30 cellular contexts compared by ENCODE assay signal in genomic region chr10:110176626-110177025, GRCh38. TPM values are rescaled to one million over a fixed set of nuclear protein-coding genes. Genes with fewer than 3 reads are reported as not detected.
DNase-seq lines count a peak whose midpoint lies in the region; ATAC-seq and TF ChIP-seq lines count a peak whose summit lies in the region.
"Had no signal": no experiment of that assay in that cellular context is flagged by ENCODE, and none has a peak within 500 bp of the region (broad histone marks: within the 10 kb centered on the region; RNA-seq: fewer than 3 reads in every experiment).

No MANE protein-coding gene starts in this region.

- no peak for TF ChIP-seq CTCF in WTC11 (IDR thresholded peaks at IDR 0.05)
- no peak for TF ChIP-seq CTCF in spleen (IDR thresholded peaks at IDR 0.05 in 8 of 11, conservative IDR thresholded peaks at IDR 0.05 in 3 of 11)

- H3K27ac Mint-ChIP-seq in WTC11, result no peak overlapping the region
- H3K27ac Mint-ChIP-seq: activated CD4-positive, alpha-beta T cell treated with anti-CD3 and anti-CD28 coated beads, Interleukin-2, amount 10 ng/mL, durations not matched to agents 7 days and 5 days; activated T-cell treated with anti-CD3 and anti-CD28 coated beads, Interleukin-2, amount 50 U/mL, for 72 hours had no signal

- ATAC-seq in Right ventricle myocardium superior (ENCODE audit: poor library complexity) (peak; percentile 56), Right ventricle myocardium inferior (no peak), WTC11 (peak; percentile 20; the same call in 1 of the 2 replicates), left ventricle myocardium superior (peak; percentile 59), HG03175 (IDR thresholded peaks at IDR 0.05; ENCODE audit: unreplicated experiment) (no peak), GM21447 (IDR thresholded peaks at IDR 0.05; ENCODE audit: unreplicated experiment) (no peak)
- ATAC-seq: activated T-cell treated with anti-CD3 and anti-CD28 coated beads, Interleukin-2, amount 50 U/mL, for 72 hours; left lung had no signal

- no peak for TF ChIP-seq POLR2A in spleen (IDR thresholded peaks at IDR 0.05)

- no peak overlapping the region for H3K4me3 ChIP-seq in spleen
- H3K4me3 ChIP-seq: adrenal gland, left lung, PC-9, transverse colon had no signal

- intact Hi-C loops in Right ventricle myocardium superior (cut with DNase I) (no loop called here), Right ventricle myocardium inferior (cut with DNase I) (no loop called here), left ventricle myocardium superior (cut with micrococcal nuclease) (no loop called here), spleen (cut with DNase I; ENCODE audit: low total_unique reads) (no loop called here)

- 44 to 53% (median 45%) methylated on average over 7 of the region's 7 CpGs for WGBS in spleen, 5 donors

- DNase-seq in Right ventricle myocardium superior (no peak), Right ventricle myocardium inferior (ENCODE audit: missing footprints) (no peak), WTC11 (ENCODE audit: low spot score) (no peak), left ventricle myocardium superior (no peak), spleen (peak; percentile 37)
- DNase-seq in activated CD4-positive, CD25-positive, alpha-beta regulatory T cell treated with anti-CD3 and anti-CD28 coated beads, Interleukin-2, amount 50 U/mL, for 72 hours, result no peak
- DNase-seq: activated CD4-positive, alpha-beta T cell treated with anti-CD3 and anti-CD28 coated beads, Interleukin-2, amount 10 ng/mL, durations not matched to agents 7 days and 5 days; activated naive CD4-positive, alpha-beta T cell; activated T-cell treated with anti-CD3 and anti-CD28 coated beads, Interleukin-2, amount 50 U/mL, for 72 hours; adrenal gland; BE2C; brain microvascular endothelial cell; Caco-2; DMS79; effector memory CD4-positive, alpha-beta T cell; GF-D8; NCI-H1048; NCI-H187 treated with DMSO at 0.1 percent for 48 hours; NCI-H524 treated with DMSO at 0.1 percent for 48 hours; NK-92 treated with Interleukin-12 subunit alpha and Interleukin-12 subunit beta, amount 100 ng/mL, for 24 hours; PC-9; SHP77 treated with DMSO at 0.1 percent for 48 hours; small intestine; SW 1271; T-helper 9 cell; transverse colon had no signal

- peaks cover 31% of the 10 kb centered on the region for H3K4me1 Mint-ChIP-seq in WTC11

- no peaks in the 10 kb centered on the region for H3K9me3 ChIP-seq in spleen
- H3K9me3 ChIP-seq: adrenal gland, BE2C, Caco-2, left lung, transverse colon had no signal

- no peak overlapping the region for H3K27ac ChIP-seq in spleen
- H3K27ac ChIP-seq: adrenal gland, brain microvascular endothelial cell, PC-9, transverse colon, VCaP had no signal

- CTCF ChIA-PET in WTC11 (lab: Charles Lee), result interaction anchor here (0.7 to 1.6 kb wide), 11 partner anchors 11 to 292 kb away, joined by 3 to 7 read pairs (median 3); no protein-coding TSS in a partner anchor

- peaks cover 0 to 10% (median 9%) of the 10 kb centered on the region in 6 donors for H3K4me1 ChIP-seq in spleen
- H3K4me1 ChIP-seq: adrenal gland, BE2C, transverse colon had no signal

- no peaks in the 10 kb centered on the region; the same call in 1 of the 2 replicates for H3K36me3 Mint-ChIP-seq in WTC11

- peak overlapping the region; percentile 41 for H3K4me3 Mint-ChIP-seq in WTC11
- H3K4me3 Mint-ChIP-seq: activated CD4-positive, alpha-beta T cell treated with anti-CD3 and anti-CD28 coated beads, Interleukin-2, amount 10 ng/mL, durations not matched to agents 7 days and 5 days; activated T-cell treated with anti-CD3 and anti-CD28 coated beads, Interleukin-2, amount 50 U/mL, for 72 hours had no signal

- POLR2A ChIA-PET in WTC11 (lab: Charles Lee), result interaction anchor here (0.7 kb wide), 1 partner anchor 132 kb away, joined by 3 read pairs; no protein-coding TSS in a partner anchor

- H3K27me3 ChIP-seq in spleen (replicated peaks in 1 of 7), result peaks cover 0 to 85% (median 8%) of the 10 kb centered on the region in 7 donors
- H3K27me3 ChIP-seq: BE2C, brain microvascular endothelial cell had no signal

- H3K36me3 ChIP-seq in spleen, result no peaks in the 10 kb centered on the region
- H3K36me3 ChIP-seq: adrenal gland, BE2C, brain microvascular endothelial cell, left lung, transverse colon had no signal

- H3K27me3 Mint-ChIP-seq in WTC11 (ENCODE audit: low read depth), result peaks cover 78% of the 10 kb centered on the region

- no peaks in the 10 kb centered on the region for H3K9me3 Mint-ChIP-seq in WTC11
- H3K9me3 Mint-ChIP-seq: activated CD4-positive, alpha-beta T cell treated with anti-CD3 and anti-CD28 coated beads, Interleukin-2, amount 10 ng/mL, durations not matched to agents 7 days and 5 days; activated T-cell treated with anti-CD3 and anti-CD28 coated beads, Interleukin-2, amount 50 U/mL, for 72 hours had no signal

TF ChIP-seq in WTC11, 78 proteins besides CTCF, POLR2A, EP300 and RAD21 (continues in another document):
- TF ChIP-seq ELF4 (CRISPR knock-in tag; IDR thresholded peaks at IDR 0.05; ENCODE audit: low read depth) (no peak), ZNF396 (CRISPR knock-in tag; IDR thresholded peaks at IDR 0.05; ENCODE audit: borderline replicate concordance) (no peak), ZNF416 (CRISPR knock-in tag; IDR thresholded peaks at IDR 0.05) (no peak), STAT6 (CRISPR knock-in tag; conservative IDR thresholded peaks at IDR 0.05; ENCODE audit: low read depth) (no peak), NFE2L1 (CRISPR knock-in tag; IDR thresholded peaks at IDR 0.05) (no peak), MYBL2 (CRISPR knock-in tag; IDR thresholded peaks at IDR 0.05) (no peak), ATF6 (CRISPR knock-in tag; IDR thresholded peaks at IDR 0.05) (no peak)
- TF ChIP-seq, protein P1, sequence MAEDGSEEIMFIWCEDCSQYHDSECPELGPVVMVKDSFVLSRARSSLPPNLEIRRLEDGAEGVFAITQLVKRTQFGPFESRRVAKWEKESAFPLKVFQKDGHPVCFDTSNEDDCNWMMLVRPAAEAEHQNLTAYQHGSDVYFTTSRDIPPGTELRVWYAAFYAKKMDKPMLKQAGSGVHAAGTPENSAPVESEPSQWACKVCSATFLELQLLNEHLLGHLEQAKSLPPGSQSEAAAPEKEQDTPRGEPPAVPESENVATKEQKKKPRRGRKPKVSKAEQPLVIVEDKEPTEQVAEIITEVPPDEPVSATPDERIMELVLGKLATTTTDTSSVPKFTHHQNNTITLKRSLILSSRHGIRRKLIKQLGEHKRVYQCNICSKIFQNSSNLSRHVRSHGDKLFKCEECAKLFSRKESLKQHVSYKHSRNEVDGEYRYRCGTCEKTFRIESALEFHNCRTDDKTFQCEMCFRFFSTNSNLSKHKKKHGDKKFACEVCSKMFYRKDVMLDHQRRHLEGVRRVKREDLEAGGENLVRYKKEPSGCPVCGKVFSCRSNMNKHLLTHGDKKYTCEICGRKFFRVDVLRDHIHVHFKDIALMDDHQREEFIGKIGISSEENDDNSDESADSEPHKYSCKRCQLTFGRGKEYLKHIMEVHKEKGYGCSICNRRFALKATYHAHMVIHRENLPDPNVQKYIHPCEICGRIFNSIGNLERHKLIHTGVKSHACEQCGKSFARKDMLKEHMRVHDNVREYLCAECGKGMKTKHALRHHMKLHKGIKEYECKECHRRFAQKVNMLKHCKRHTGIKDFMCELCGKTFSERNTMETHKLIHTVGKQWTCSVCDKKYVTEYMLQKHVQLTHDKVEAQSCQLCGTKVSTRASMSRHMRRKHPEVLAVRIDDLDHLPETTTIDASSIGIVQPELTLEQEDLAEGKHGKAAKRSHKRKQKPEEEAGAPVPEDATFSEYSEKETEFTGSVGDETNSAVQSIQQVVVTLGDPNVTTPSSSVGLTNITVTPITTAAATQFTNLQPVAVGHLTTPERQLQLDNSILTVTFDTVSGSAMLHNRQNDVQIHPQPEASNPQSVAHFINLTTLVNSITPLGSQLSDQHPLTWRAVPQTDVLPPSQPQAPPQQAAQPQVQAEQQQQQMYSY (CRISPR knock-in tag; IDR thresholded peaks at IDR 0.05), result no peak

RNA-seq across cellular contexts. Expression of gene MXI1, which starts 30.8 kb away (rescaled TPM):
- total RNA-seq in Right ventricle myocardium superior, result 75.2 TPM
- 69.1 TPM for total RNA-seq in Right ventricle myocardium inferior
- total RNA-seq in WTC11 (2021), result 16.6 to 23.9 TPM (median 21.6 TPM) in 3 replicates
- total RNA-seq in left ventricle myocardium superior, result 79.8 TPM
- total RNA-seq in spleen, result 10 to 100 TPM; 10.6 to 49.4 (median 20.7) TPM
- 1 to 10 TPM; 6.8 to 9.8 (median 8.8) TPM for polyA plus RNA-seq in spleen

Comparison
In these comparisons a context has a peak if more than half of its experiments do, and no peak if none do; other contexts are left out.
1. ATAC-seq: peak in Right ventricle myocardium superior (single experiment), WTC11 (single experiment) and left ventricle myocardium superior (single experiment); none in Right ventricle myocardium inferior (single experiment), HG03175 (single experiment) and GM21447 (single experiment).